ENCODE assay signal across 9 cellular contexts in genomic region chr5:98775246-98775961, GRCh38. TPM values are rescaled to one million over a fixed set of nuclear protein-coding genes. Genes with fewer than 3 reads are reported as not detected.
DNase-seq lines count a peak whose midpoint lies in the region; ATAC-seq, FAIRE-seq and TF ChIP-seq lines count a peak whose summit lies in the region.
"Had no signal": no experiment of that assay in that cellular context is flagged by ENCODE, and none has a peak within 500 bp of the region (broad histone marks: within the 10 kb centered on the region; RNA-seq: fewer than 3 reads in every experiment).

No MANE protein-coding gene starts in this region.

- FAIRE-seq in frontal cortex (lab: Jason Lieb, UNC) = no peak

- peaks cover 33% of the 10 kb centered on the region for H3K9me3 Mint-ChIP-seq in HFFc6

- H3K27me3 Mint-ChIP-seq in HFFc6 (ENCODE audit: insufficient read depth) = peaks cover 44% of the 10 kb centered on the region

- no peak overlapping the region for H3K27ac ChIP-seq in A673 (ENCODE audit: low read depth, low read length, poor library complexity, severe bottlenecking)

- no peak for ATAC-seq in mucosa of descending colon
- ATAC-seq in GM19351 (IDR thresholded peaks at IDR 0.05; ENCODE audit: unreplicated experiment) = no peak
- no peak for ATAC-seq in GM19035 (IDR thresholded peaks at IDR 0.05; ENCODE audit: unreplicated experiment)
- no peak for ATAC-seq in HG02759 (IDR thresholded peaks at IDR 0.05; ENCODE audit: unreplicated experiment)

- H3K9me3 ChIP-seq in A673 (ENCODE audit: low read depth, low read length, poor library complexity, severe bottlenecking) (no peaks in the 10 kb centered on the region), mucosa of descending colon (no peaks in the 10 kb centered on the region)

- CTCF ChIA-PET in A673 (lab: Charles Lee) = no interaction called here

- POLR2A ChIA-PET in A673 (lab: Charles Lee; ENCODE audit: low non-redundant PET) = no interaction called here

- peaks cover 89% of the 10 kb centered on the region for H3K36me3 Mint-ChIP-seq in HFFc6 (ENCODE audit: low read depth)

- no TSS peak for BruUV-seq in A673 (replicated peaks; lab: Mats Ljungman, UMichigan)

- TF ChIP-seq CTCF in A673 (conservative IDR thresholded peaks at IDR 0.05; ENCODE audit: low read depth, low read length) = no peak
- TF ChIP-seq CTCF in HFFc6 (IDR thresholded peaks at IDR 0.05) = no peak
- TF ChIP-seq CTCF in cardiac fibroblast (IDR thresholded peaks at IDR 0.05; ENCODE audit: low read depth, low read length) = no peak
- TF ChIP-seq CTCF in mucosa of descending colon (IDR thresholded peaks at IDR 0.05) = no peak

- H3K4me3 ChIP-seq in A673 (ENCODE audit: low read depth, low read length, poor library complexity, severe bottlenecking) (peak overlapping the region; percentile 85), cardiac fibroblast (replicated peaks in 1 of 2; ENCODE audit: low read depth in 2 of 2, low read length in 2 of 2) (peak overlapping the region; percentile 64 to 72), mucosa of descending colon (peak overlapping the region; percentile 76)

- peaks cover 4% of the 10 kb centered on the region for H3K36me3 ChIP-seq in A673 (ENCODE audit: insufficient read depth, low read length, poor library complexity, severe bottlenecking)
- no peaks in the 10 kb centered on the region for H3K36me3 ChIP-seq in mucosa of descending colon (ENCODE audit: low read depth)

- H3K27me3 ChIP-seq in A673 (replicated peaks; ENCODE audit: insufficient read depth, low read depth, low read length, poor library complexity) = no peaks in the 10 kb centered on the region

- H3K4me1 ChIP-seq in A673 (ENCODE audit: insufficient read depth, low read length, poor library complexity, severe bottlenecking) (peaks cover 34% of the 10 kb centered on the region), mucosa of descending colon (ENCODE audit: low read depth) (peaks cover 32% of the 10 kb centered on the region)

- peak overlapping the region; percentile 100 for H3K4me3 Mint-ChIP-seq in HFFc6

- DNase-seq in A673 (ENCODE audit: low spot score) (no peak), HFFc6 (no peak), cardiac fibroblast (ENCODE audit: low read depth in 2 of 2) (no peak), mucosa of descending colon (no peak), frontal cortex (ENCODE audit: low spot score in 2 of 2) (no peak)
- DNase-seq: NCI-H2081 had no signal

- H3K27ac Mint-ChIP-seq in HFFc6 = peak overlapping the region; percentile 99

- intact Hi-C loops in A673 (cut with micrococcal nuclease; ENCODE audit: unreplicated experiment) = no loop called here
- intact Hi-C loops in mucosa of descending colon (cut with DNase I, micrococcal nuclease) = no loop called here

- H3K4me1 Mint-ChIP-seq in HFFc6 (ENCODE audit: low read depth) = peaks cover 47% of the 10 kb centered on the region

RNA-seq across cellular contexts. Expression of gene RGMB, which starts 1.9 kb away (rescaled TPM):
- total RNA-seq in A673 (2021) (16.4 and 16.5 TPM in 2 replicates), mucosa of descending colon (10 to 100 TPM; 38.2 to 76.6 (median 60.7) TPM), frontal cortex (34.6 TPM)
- total RNA-seq in HFFc6 (2021; fragmentation: NEBNext Ultra II Directional; extraction: Animal tissue kit (Norgen Biotek cat#: 25700)) = 100 to 1,000 TPM; 219 to 288 (median 235) TPM
